10 cellular contexts compared by ENCODE assay signal in genomic region chr3:73484656-73485248, GRCh38.
DNase-seq lines count a peak whose midpoint lies in the region; ATAC-seq, FAIRE-seq and TF ChIP-seq lines count a peak whose summit lies in the region.
"Had no signal": no experiment of that assay in that cellular context is flagged by ENCODE, and none has a peak within 500 bp of the region (broad histone marks: within the 10 kb centered on the region; RNA-seq: fewer than 3 reads in every experiment).

No MANE protein-coding gene starts in this region.

- WGBS in GM12878 (ENCODE audit: insufficient coverage, insufficient replicate concordance, low lambda C conversion rate, missing lambda C conversion rate): under 1% methylated on average over 7 of the region's 7 CpGs
- WGBS in transverse colon (ENCODE audit: low coverage in 1 of 2), 2 donors: 68 to 72% methylated on average over 6 to 7 of the region's 7 CpGs

- in situ Hi-C loops in GM12878 (cut with MboI): no loop called here
- in situ Hi-C loops in KBM-7 (cut with MboI; ENCODE audit: low pct_unique_long_range_greater_than_20kb, low sequenced_read_pairs): no loop called here
- in situ Hi-C loops in transverse colon (cut with MboI; ENCODE audit: low pct_ligation_motif_present in 1 of 4, low pct_unique_long_range_greater_than_20kb in 1 of 4, low sequenced_read_pairs in 3 of 4): no loop called here

- no peak for TF ChIP-seq RAD21 in GM12878 (IDR thresholded peaks at IDR 0.05; ENCODE audit: insufficient read depth, low read depth, low read length)

- H3K4me3 ChIP-seq in GM12878 (peak overlapping the region; percentile 47; the same call in 1 of the 2 replicates), transverse colon (no peak overlapping the region)

- SMC1A ChIA-PET in GM12878 (lab: Charles Lee; ENCODE audit: uncharacterized antibody, unreplicated experiment): interaction anchor here (1.0 to 2.9 kb wide), 4 partner anchors 9 to 22 kb away, joined by 3 to 7 read pairs (median 6); no protein-coding TSS in a partner anchor

- RAD21 ChIA-PET in GM12878 (lab: Charles Lee; ENCODE audit: unreplicated experiment): no interaction called here

- no peak overlapping the region for H3K27ac Mint-ChIP-seq in activated naive CD8-positive, alpha-beta T cell treated with anti-CD3 and anti-CD28 coated beads, Interleukin-2, amount 50 U/mL, for 24 hours

- H2AFZ ChIP-seq in GM12878 (ENCODE audit: control insufficient read depth, low read depth, low read length): no peak overlapping the region

- intact Hi-C loops in GM12878 (cut with micrococcal nuclease; ENCODE audit: unreplicated experiment) (no loop called here), transverse colon (cut with DNase I; ENCODE audit: low total_unique reads) (no loop called here)

- TF ChIP-seq POLR2A in GM12878 (IDR thresholded peaks at IDR 0.05; ENCODE audit: low read depth, low read length): no peak
- TF ChIP-seq POLR2A in transverse colon (IDR thresholded peaks at IDR 0.05): no peak

- no peaks in the 10 kb centered on the region for H3K9me3 Mint-ChIP-seq in activated naive CD8-positive, alpha-beta T cell treated with anti-CD3 and anti-CD28 coated beads, Interleukin-2, amount 50 U/mL, for 24 hours

- H3K9me3 ChIP-seq in GM12878 (replicated peaks; ENCODE audit: control insufficient read depth, insufficient read depth, low read length) (no peaks in the 10 kb centered on the region), transverse colon (no peaks in the 10 kb centered on the region)

- TF ChIP-seq CTCF in GM12878 (IDR thresholded peaks at IDR 0.05 in 2 of 3, conservative IDR thresholded peaks at IDR 0.05 in 1 of 3; ENCODE audit: control insufficient read depth in 2 of 3, extremely low read depth in 1 of 3, insufficient read depth in 1 of 3, low read depth in 3 of 3, low read length in 3 of 3) (no peak), transverse colon (IDR thresholded peaks at IDR 0.05) (no peak)

- CTCF ChIA-PET in GM12878 (lab: Yijun Ruan, JAX): interaction anchor here (1.2 to 4.3 kb wide), 2 partner anchors 18 to 384 kb away, joined by 3 to 43 read pairs; no protein-coding TSS in a partner anchor

- H3K36me3 ChIP-seq in GM12878 (ENCODE audit: control insufficient read depth in 2 of 2, insufficient read depth in 2 of 2, low read length in 1 of 2) (no peaks in the 10 kb centered on the region), transverse colon (no peaks in the 10 kb centered on the region)

- BruUV-seq in GM12878 (replicated peaks; lab: Mats Ljungman, UMichigan): no TSS peak

- TF ChIP-seq EP300 in GM12878 (IDR thresholded peaks at IDR 0.05; ENCODE audit: borderline replicate concordance in 1 of 2, control insufficient read depth in 1 of 2, low read depth in 2 of 2, low read length in 2 of 2): no peak
- TF ChIP-seq EP300 in transverse colon (IDR thresholded peaks at IDR 0.05; ENCODE audit: low read depth): no peak

- H3K4me3 Mint-ChIP-seq in activated naive CD8-positive, alpha-beta T cell treated with anti-CD3 and anti-CD28 coated beads, Interleukin-2, amount 50 U/mL, for 24 hours: no peak overlapping the region

- no peaks in the 10 kb centered on the region for H3K27me3 ChIP-seq in GM12878 (replicated peaks in 1 of 2; ENCODE audit: control insufficient read depth in 2 of 2, insufficient read depth in 2 of 2, low read length in 1 of 2)
- no peaks in the 10 kb centered on the region for H3K27me3 ChIP-seq in transverse colon

- no peaks in the 10 kb centered on the region for H3K79me2 ChIP-seq in GM12878 (ENCODE audit: control insufficient read depth, insufficient read depth, low read length)

- peaks cover 8% of the 10 kb centered on the region for H3K27me3 Mint-ChIP-seq in activated naive CD8-positive, alpha-beta T cell treated with anti-CD3 and anti-CD28 coated beads, Interleukin-2, amount 50 U/mL, for 24 hours

- FAIRE-seq in GM12878 (lab: Jason Lieb, UNC): peak; percentile 64

- H3K4me1 ChIP-seq in GM12878 (ENCODE audit: control insufficient read depth, insufficient read depth, low read length): peaks cover 17% of the 10 kb centered on the region
- H3K4me1 ChIP-seq in transverse colon: peaks cover 0 to 25% (median 10%) of the 10 kb centered on the region in 4 donors

- ATAC-seq in GM18498 (IDR thresholded peaks at IDR 0.05; ENCODE audit: unreplicated experiment): peak; percentile 86
- ATAC-seq in GM21390 (IDR thresholded peaks at IDR 0.05; ENCODE audit: unreplicated experiment): peak; percentile 90
- peak; percentile 81 for ATAC-seq in HG03103 (IDR thresholded peaks at IDR 0.05; ENCODE audit: low read depth, unreplicated experiment)
- peak; percentile 85 for ATAC-seq in GM12878
- ATAC-seq in activated naive CD8-positive, alpha-beta T cell treated with anti-CD3 and anti-CD28 coated beads, Interleukin-2, amount 50 U/mL, for 24 hours: no peak

- no peaks in the 10 kb centered on the region for H3K4me1 Mint-ChIP-seq in activated naive CD8-positive, alpha-beta T cell treated with anti-CD3 and anti-CD28 coated beads, Interleukin-2, amount 50 U/mL, for 24 hours

- H3K36me3 Mint-ChIP-seq in activated naive CD8-positive, alpha-beta T cell treated with anti-CD3 and anti-CD28 coated beads, Interleukin-2, amount 50 U/mL, for 24 hours (ENCODE audit: low read depth): no peaks in the 10 kb centered on the region

- DNase-seq in GM12878 (ENCODE audit: low read depth, low spot score) (peak; percentile 51), KBM-7 (no peak), COLO668 (lab: John Stamatoyannopoulos, UW; ENCODE audit: unreplicated experiment) (no peak), transverse colon (no peak)
- no peak for DNase-seq in activated naive CD8-positive, alpha-beta T cell treated with anti-CD3 and anti-CD28 coated beads, Interleukin-2, amount 50 U/mL, for 24 hours
- DNase-seq: midbrain, Right ventricle myocardium superior had no signal

- POLR2A ChIA-PET in GM12878 (lab: Charles Lee): no interaction called here

- H4K20me1 ChIP-seq in GM12878 (ENCODE audit: control insufficient read depth, insufficient read depth): no peaks in the 10 kb centered on the region

- peak overlapping the region; percentile 5 for H3K4me2 ChIP-seq in GM12878 (ENCODE audit: control insufficient read depth, insufficient read depth)

- H3K9ac ChIP-seq in GM12878 (ENCODE audit: control insufficient read depth, insufficient read depth, low read length): no peak overlapping the region

- H3K27ac ChIP-seq in GM12878 (ENCODE audit: control insufficient read depth, insufficient read depth) (peak overlapping the region; percentile 50; the same call in 1 of the 2 replicates), transverse colon (no peak overlapping the region)

TF ChIP-seq in GM12878, 131 proteins besides CTCF, POLR2A, EP300 and RAD21 (continues in another document):
- no peak for TF ChIP-seq RELA (IDR thresholded peaks at IDR 0.05; ENCODE audit: borderline replicate concordance, partially characterized antibody)
- TF ChIP-seq MTA2 (IDR thresholded peaks at IDR 0.05; ENCODE audit: low read depth): no peak
- no peak for TF ChIP-seq SUPT20H (IDR thresholded peaks at IDR 0.05; ENCODE audit: borderline replicate concordance, control insufficient read depth, low read depth, low read length)
- TF ChIP-seq BRCA1 (IDR thresholded peaks at IDR 0.05; ENCODE audit: low read depth, low read length): no peak
- TF ChIP-seq RUNX3 (IDR thresholded peaks at IDR 0.05; ENCODE audit: low read length): no peak; the same call in 1 of the 2 replicates
- no peak for TF ChIP-seq ZZZ3 (IDR thresholded peaks at IDR 0.05; ENCODE audit: control insufficient read depth, insufficient read length, low read depth)
- TF ChIP-seq MLLT1 (IDR thresholded peaks at IDR 0.05): no peak
- no peak for TF ChIP-seq FOS (IDR thresholded peaks at IDR 0.05; ENCODE audit: borderline replicate concordance, extremely low read depth, insufficient read length)
- TF ChIP-seq TBL1XR1 (IDR thresholded peaks at IDR 0.05; ENCODE audit: low read depth, low read length): no peak
- no peak for TF ChIP-seq NR2F1 (conservative IDR thresholded peaks at IDR 0.05)
- no peak for TF ChIP-seq RELB (IDR thresholded peaks at IDR 0.05; ENCODE audit: low read depth)
